Comparison of ENCODE assay signal across 1 cellular context in genomic region chr1:202586018-202586821, GRCh38.
TF ChIP-seq lines count a peak whose summit lies in the region.

No MANE protein-coding gene starts in this region.

TF ChIP-seq in HepG2, 621 proteins besides CTCF, POLR2A, EP300 and RAD21 (continued from another document):
- TF ChIP-seq, protein P1, sequence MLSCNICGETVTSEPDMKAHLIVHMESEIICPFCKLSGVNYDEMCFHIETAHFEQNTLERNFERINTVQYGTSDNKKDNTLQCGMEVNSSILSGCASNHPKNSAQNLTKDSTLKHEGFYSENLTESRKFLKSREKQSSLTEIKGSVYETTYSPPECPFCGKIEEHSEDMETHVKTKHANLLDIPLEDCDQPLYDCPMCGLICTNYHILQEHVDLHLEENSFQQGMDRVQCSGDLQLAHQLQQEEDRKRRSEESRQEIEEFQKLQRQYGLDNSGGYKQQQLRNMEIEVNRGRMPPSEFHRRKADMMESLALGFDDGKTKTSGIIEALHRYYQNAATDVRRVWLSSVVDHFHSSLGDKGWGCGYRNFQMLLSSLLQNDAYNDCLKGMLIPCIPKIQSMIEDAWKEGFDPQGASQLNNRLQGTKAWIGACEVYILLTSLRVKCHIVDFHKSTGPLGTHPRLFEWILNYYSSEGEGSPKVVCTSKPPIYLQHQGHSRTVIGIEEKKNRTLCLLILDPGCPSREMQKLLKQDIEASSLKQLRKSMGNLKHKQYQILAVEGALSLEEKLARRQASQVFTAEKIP (CRISPR knock-in tag; IDR thresholded peaks at IDR 0.05; ENCODE audit: borderline replicate concordance): no peak
- TF ChIP-seq, protein P2, sequence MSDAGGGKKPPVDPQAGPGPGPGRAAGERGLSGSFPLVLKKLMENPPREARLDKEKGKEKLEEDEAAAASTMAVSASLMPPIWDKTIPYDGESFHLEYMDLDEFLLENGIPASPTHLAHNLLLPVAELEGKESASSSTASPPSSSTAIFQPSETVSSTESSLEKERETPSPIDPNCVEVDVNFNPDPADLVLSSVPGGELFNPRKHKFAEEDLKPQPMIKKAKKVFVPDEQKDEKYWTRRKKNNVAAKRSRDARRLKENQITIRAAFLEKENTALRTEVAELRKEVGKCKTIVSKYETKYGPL (CRISPR knock-in tag; IDR thresholded peaks at IDR 0.05): no peak
- TF ChIP-seq ZNF136 (CRISPR knock-in tag; IDR thresholded peaks at IDR 0.05; ENCODE audit: low read depth): no peak
- no peak for TF ChIP-seq TCF12 (IDR thresholded peaks at IDR 0.05)
- TF ChIP-seq TCF12 (CRISPR knock-in tag; IDR thresholded peaks at IDR 0.05): no peak
- TF ChIP-seq SPEN (CRISPR knock-in tag; IDR thresholded peaks at IDR 0.05; ENCODE audit: low read depth): no peak
- TF ChIP-seq ZBTB10 (CRISPR knock-in tag; IDR thresholded peaks at IDR 0.05; ENCODE audit: borderline replicate concordance): no peak
- no peak for TF ChIP-seq ZBTB34 (CRISPR knock-in tag; IDR thresholded peaks at IDR 0.05)
- TF ChIP-seq BCL3 (CRISPR knock-in tag; IDR thresholded peaks at IDR 0.05): no peak
- no peak for TF ChIP-seq DR1 (CRISPR knock-in tag; IDR thresholded peaks at IDR 0.05)
- peak; percentile 11; the same call in 1 of the 2 replicates for TF ChIP-seq ARID5B (CRISPR knock-in tag; IDR thresholded peaks at IDR 0.05)
- TF ChIP-seq HNRNPK (IDR thresholded peaks at IDR 0.05; ENCODE audit: low read depth, low read length, poor library complexity, severe bottlenecking): no peak
- TF ChIP-seq, protein P3, sequence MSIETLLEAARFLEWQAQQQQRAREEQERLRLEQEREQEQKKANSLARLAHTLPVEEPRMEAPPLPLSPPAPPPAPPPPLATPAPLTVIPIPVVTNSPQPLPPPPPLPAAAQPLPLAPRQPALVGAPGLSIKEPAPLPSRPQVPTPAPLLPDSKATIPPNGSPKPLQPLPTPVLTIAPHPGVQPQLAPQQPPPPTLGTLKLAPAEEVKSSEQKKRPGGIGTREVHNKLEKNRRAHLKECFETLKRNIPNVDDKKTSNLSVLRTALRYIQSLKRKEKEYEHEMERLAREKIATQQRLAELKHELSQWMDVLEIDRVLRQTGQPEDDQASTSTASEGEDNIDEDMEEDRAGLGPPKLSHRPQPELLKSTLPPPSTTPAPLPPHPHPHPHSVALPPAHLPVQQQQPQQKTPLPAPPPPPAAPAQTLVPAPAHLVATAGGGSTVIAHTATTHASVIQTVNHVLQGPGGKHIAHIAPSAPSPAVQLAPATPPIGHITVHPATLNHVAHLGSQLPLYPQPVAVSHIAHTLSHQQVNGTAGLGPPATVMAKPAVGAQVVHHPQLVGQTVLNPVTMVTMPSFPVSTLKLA (IDR thresholded peaks at IDR 0.05): no peak
- TF ChIP-seq MLX (CRISPR knock-in tag; IDR thresholded peaks at IDR 0.05): no peak
- no peak for TF ChIP-seq KLF13 (CRISPR knock-in tag; IDR thresholded peaks at IDR 0.05)
- no peak for TF ChIP-seq SRY (CRISPR knock-in tag; IDR thresholded peaks at IDR 0.05)
- no peak for TF ChIP-seq MIXL1 (CRISPR knock-in tag; IDR thresholded peaks at IDR 0.05)
- no peak for TF ChIP-seq TP53 (CRISPR knock-in tag; conservative IDR thresholded peaks at IDR 0.05)
- TF ChIP-seq NFYC (CRISPR knock-in tag; IDR thresholded peaks at IDR 0.05): no peak
- 0 out of 2 replicates have a peak, but pooled peaks have one; percentile 10 for TF ChIP-seq CEBPG (CRISPR knock-in tag; IDR thresholded peaks at IDR 0.05)
- no peak for TF ChIP-seq FOSL1 (CRISPR knock-in tag; IDR thresholded peaks at IDR 0.05; ENCODE audit: borderline replicate concordance)
- TF ChIP-seq TGIF2 (CRISPR knock-in tag; IDR thresholded peaks at IDR 0.05): no peak
- no peak for TF ChIP-seq EHMT2 (IDR thresholded peaks at IDR 0.05; ENCODE audit: borderline replicate concordance, low read depth, low read length)
- TF ChIP-seq, protein P4, sequence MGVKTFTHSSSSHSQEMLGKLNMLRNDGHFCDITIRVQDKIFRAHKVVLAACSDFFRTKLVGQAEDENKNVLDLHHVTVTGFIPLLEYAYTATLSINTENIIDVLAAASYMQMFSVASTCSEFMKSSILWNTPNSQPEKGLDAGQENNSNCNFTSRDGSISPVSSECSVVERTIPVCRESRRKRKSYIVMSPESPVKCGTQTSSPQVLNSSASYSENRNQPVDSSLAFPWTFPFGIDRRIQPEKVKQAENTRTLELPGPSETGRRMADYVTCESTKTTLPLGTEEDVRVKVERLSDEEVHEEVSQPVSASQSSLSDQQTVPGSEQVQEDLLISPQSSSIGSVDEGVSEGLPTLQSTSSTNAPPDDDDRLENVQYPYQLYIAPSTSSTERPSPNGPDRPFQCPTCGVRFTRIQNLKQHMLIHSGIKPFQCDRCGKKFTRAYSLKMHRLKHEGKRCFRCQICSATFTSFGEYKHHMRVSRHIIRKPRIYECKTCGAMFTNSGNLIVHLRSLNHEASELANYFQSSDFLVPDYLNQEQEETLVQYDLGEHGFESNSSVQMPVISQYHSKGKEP (CRISPR knock-in tag; IDR thresholded peaks at IDR 0.05): no peak
- TF ChIP-seq ZNF557 (CRISPR knock-in tag; IDR thresholded peaks at IDR 0.05): no peak
- TF ChIP-seq POLR2AphosphoS2 (IDR thresholded peaks at IDR 0.05; ENCODE audit: low read depth, low read length): no peak
- TF ChIP-seq SALL1 (CRISPR knock-in tag; IDR thresholded peaks at IDR 0.05): peak; percentile 36; the same call in 1 of the 2 replicates
- no peak for TF ChIP-seq RFX1 (IDR thresholded peaks at IDR 0.05)
- 0 out of 2 replicates have a peak, but pooled peaks have one; percentile 46 for TF ChIP-seq CEBPB (IDR thresholded peaks at IDR 0.05; ENCODE audit: borderline replicate concordance, low read depth, low read length)
- TF ChIP-seq KAT7 (CRISPR knock-in tag; IDR thresholded peaks at IDR 0.05; ENCODE audit: borderline replicate concordance): no peak
- TF ChIP-seq, protein P5, sequence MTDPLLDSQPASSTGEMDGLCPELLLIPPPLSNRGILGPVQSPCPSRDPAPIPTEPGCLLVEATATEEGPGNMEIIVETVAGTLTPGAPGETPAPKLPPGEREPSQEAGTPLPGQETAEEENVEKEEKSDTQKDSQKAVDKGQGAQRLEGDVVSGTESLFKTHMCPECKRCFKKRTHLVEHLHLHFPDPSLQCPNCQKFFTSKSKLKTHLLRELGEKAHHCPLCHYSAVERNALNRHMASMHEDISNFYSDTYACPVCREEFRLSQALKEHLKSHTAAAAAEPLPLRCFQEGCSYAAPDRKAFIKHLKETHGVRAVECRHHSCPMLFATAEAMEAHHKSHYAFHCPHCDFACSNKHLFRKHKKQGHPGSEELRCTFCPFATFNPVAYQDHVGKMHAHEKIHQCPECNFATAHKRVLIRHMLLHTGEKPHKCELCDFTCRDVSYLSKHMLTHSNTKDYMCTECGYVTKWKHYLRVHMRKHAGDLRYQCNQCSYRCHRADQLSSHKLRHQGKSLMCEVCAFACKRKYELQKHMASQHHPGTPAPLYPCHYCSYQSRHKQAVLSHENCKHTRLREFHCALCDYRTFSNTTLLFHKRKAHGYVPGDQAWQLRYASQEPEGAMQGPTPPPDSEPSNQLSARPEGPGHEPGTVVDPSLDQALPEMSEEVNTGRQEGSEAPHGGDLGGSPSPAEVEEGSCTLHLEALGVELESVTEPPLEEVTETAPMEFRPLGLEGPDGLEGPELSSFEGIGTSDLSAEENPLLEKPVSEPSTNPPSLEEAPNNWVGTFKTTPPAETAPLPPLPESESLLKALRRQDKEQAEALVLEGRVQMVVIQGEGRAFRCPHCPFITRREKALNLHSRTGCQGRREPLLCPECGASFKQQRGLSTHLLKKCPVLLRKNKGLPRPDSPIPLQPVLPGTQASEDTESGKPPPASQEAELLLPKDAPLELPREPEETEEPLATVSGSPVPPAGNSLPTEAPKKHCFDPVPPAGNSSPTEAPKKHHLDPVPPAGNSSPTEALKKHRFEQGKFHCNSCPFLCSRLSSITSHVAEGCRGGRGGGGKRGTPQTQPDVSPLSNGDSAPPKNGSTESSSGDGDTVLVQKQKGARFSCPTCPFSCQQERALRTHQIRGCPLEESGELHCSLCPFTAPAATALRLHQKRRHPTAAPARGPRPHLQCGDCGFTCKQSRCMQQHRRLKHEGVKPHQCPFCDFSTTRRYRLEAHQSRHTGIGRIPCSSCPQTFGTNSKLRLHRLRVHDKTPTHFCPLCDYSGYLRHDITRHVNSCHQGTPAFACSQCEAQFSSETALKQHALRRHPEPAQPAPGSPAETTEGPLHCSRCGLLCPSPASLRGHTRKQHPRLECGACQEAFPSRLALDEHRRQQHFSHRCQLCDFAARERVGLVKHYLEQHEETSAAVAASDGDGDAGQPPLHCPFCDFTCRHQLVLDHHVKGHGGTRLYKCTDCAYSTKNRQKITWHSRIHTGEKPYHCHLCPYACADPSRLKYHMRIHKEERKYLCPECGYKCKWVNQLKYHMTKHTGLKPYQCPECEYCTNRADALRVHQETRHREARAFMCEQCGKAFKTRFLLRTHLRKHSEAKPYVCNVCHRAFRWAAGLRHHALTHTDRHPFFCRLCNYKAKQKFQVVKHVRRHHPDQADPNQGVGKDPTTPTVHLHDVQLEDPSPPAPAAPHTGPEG (CRISPR knock-in tag; IDR thresholded peaks at IDR 0.05): no peak
